ENCODE assay signal across 11 cellular contexts in the genomic region with DNA sequence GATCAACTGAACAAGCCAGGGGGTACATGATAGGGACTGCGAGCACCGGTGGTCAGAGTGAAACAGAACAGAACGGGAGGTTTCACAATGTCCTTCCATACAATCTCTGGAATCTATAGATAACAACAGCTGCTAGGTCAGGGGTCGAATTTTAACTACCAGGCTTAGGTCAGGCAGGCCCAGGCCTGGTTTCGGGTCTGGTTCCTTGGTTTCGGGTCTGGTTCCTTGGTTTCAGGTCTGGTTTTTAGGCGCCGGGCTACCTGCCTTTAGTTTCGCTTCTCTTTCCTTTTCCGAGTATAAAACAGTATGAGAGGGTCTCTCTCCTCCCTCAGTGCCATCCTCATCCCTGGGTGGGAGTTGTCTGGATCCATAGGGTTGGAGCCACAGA. TPM values are rescaled to one million over a fixed set of nuclear protein-coding genes. Genes with fewer than 3 reads are reported as not detected.
DNase-seq lines count a peak whose midpoint lies in the region; ATAC-seq, FAIRE-seq and TF ChIP-seq lines count a peak whose summit lies in the region.
"Not testable (repeated sequence)": the region's sequence is repeated elsewhere in the genome, so short reads cannot be mapped to it uniquely, and the experiment has no call there.
"Had no signal": no experiment of that assay in that cellular context is flagged by ENCODE, and none has a peak within 500 bp of the region (broad histone marks: within the 10 kb centered on the region; RNA-seq: fewer than 3 reads in every experiment).

No MANE protein-coding gene starts in this region.

- TF ChIP-seq CTCF in MM.1S (IDR thresholded peaks at IDR 0.05; ENCODE audit: low read length); Peyer's patch (IDR thresholded peaks at IDR 0.05); coronary artery (IDR thresholded peaks at IDR 0.05): not testable (repeated sequence)

- not testable (repeated sequence) for ATAC-seq in left lobe of liver

- H3K23ac ChIP-seq in trophoblast cell (ENCODE audit: low read length) = not testable (repeated sequence)

- peak overlapping the region; percentile 99 for H2BK5ac ChIP-seq in trophoblast cell (ENCODE audit: low read depth, low read length, poor library complexity)

- H3K4me2 ChIP-seq in BLaER1 = peak overlapping the region; percentile 71; the same call in 1 of the 2 replicates
- peak overlapping the region; percentile 74 for H3K4me2 ChIP-seq in MM.1S (ENCODE audit: low read depth, low read length)
- H3K4me2 ChIP-seq in trophoblast cell (ENCODE audit: low read length) = peak overlapping the region; percentile 55

- H4K8ac ChIP-seq in trophoblast cell (ENCODE audit: low read depth, low read length) = peak overlapping the region; percentile 93

- DNase-seq in GM19239 (ENCODE audit: insufficient read length, low spot score) = not testable (repeated sequence)
- DNase-seq in MM.1S = peak; percentile 68
- peak in 2 of 3 donors; percentile 25 to 46 for DNase-seq in Peyer's patch
- DNase-seq in coronary artery (ENCODE audit: low spot score) = peak; percentile 62
- DNase-seq in left lobe of liver (ENCODE audit: low spot score) = peak; percentile 31
- peak; percentile 46 to 78 for DNase-seq in trophoblast cell
- peak; percentile 19 for DNase-seq in ureter (ENCODE audit: low spot score)

- TF ChIP-seq POLR2A in Peyer's patch (IDR thresholded peaks at IDR 0.05) = not testable (repeated sequence)

- not testable (repeated sequence) for H3K79me2 ChIP-seq in MM.1S (ENCODE audit: low read length)
- peaks cover 31% of the 10 kb centered on the region for H3K79me2 ChIP-seq in trophoblast cell (ENCODE audit: control insufficient read depth, insufficient read depth, low read length, poor library complexity)

- peak overlapping the region; percentile 66 for H3K4ac ChIP-seq in trophoblast cell (ENCODE audit: low read depth, low read length)

- peak; percentile 54 for FAIRE-seq in GM19239 (lab: Jason Lieb, UNC)

- not testable (repeated sequence) for H3K9me3 ChIP-seq in BLaER1; MM.1S (replicated peaks; ENCODE audit: insufficient read depth, low read length); Peyer's patch; trophoblast cell (ENCODE audit: insufficient read depth, low read depth, low read length)

- WGBS in trophoblast cell (ENCODE audit: extremely low coverage, insufficient coverage, insufficient read length) = no CpG with 5 or more reads among the region's 10 CpGs

- not testable (repeated sequence) for H3K36me3 ChIP-seq in BLaER1; MM.1S (replicated peaks; ENCODE audit: insufficient read depth, low read length); Peyer's patch; trophoblast cell (ENCODE audit: control insufficient read depth in 1 of 2, insufficient read depth in 2 of 2, low read length in 2 of 2)

- not testable (repeated sequence) for H3K9me2 ChIP-seq in MM.1S (replicated peaks; ENCODE audit: insufficient read depth, low read length)

- peaks cover 79% of the 10 kb centered on the region for H3K4me1 ChIP-seq in BLaER1
- H3K4me1 ChIP-seq in MM.1S (ENCODE audit: low read length) = peaks cover 46% of the 10 kb centered on the region
- H3K4me1 ChIP-seq in Peyer's patch = peaks cover 0 to 27% (median 8%) of the 10 kb centered on the region in 4 donors
- H3K4me1 ChIP-seq in trophoblast cell (ENCODE audit: control insufficient read depth in 1 of 2, insufficient read depth in 2 of 2, low read length in 2 of 2) = peaks cover 57 to 61% of the 10 kb centered on the region in 2 experiments

- H2BK12ac ChIP-seq in trophoblast cell (ENCODE audit: low read length) = peak overlapping the region; percentile 68

- H3K9ac ChIP-seq in BLaER1; trophoblast cell (ENCODE audit: low read length): not testable (repeated sequence)
- H3K9ac ChIP-seq in MM.1S (ENCODE audit: low read length) = peak overlapping the region; percentile 69

- H4K91ac ChIP-seq in trophoblast cell (ENCODE audit: low read depth, low read length) = peak overlapping the region; percentile 100

- H2BK120ac ChIP-seq in trophoblast cell (ENCODE audit: insufficient read depth, low read length, poor library complexity) = peak overlapping the region; percentile 98

- not testable (repeated sequence) for H3K27me3 ChIP-seq in BLaER1; MM.1S (replicated peaks; ENCODE audit: insufficient read depth, low read length); Peyer's patch; trophoblast cell (ENCODE audit: insufficient read depth, low read length)

- not testable (repeated sequence) for H3K4me3 ChIP-seq in BLaER1; Peyer's patch; coronary artery; trophoblast cell (ENCODE audit: low read depth, low read length)
- H3K4me3 ChIP-seq in MM.1S (ENCODE audit: low read length) = peak overlapping the region; percentile 48

- H2AFZ ChIP-seq in MM.1S (ENCODE audit: low read length) = peak overlapping the region; percentile 37; the same call in 1 of the 2 replicates
- H2AFZ ChIP-seq in trophoblast cell (ENCODE audit: insufficient read depth, low read length, poor library complexity) = not testable (repeated sequence)

- peak overlapping the region; percentile 35 for H2AK5ac ChIP-seq in trophoblast cell (ENCODE audit: low read length)

- H4K20me1 ChIP-seq in BLaER1; MM.1S (ENCODE audit: insufficient read depth, low read length): not testable (repeated sequence)

- H3K14ac ChIP-seq in trophoblast cell (ENCODE audit: low read length) = peak overlapping the region; percentile 81

- peaks cover 50% of the 10 kb centered on the region for H3K79me1 ChIP-seq in trophoblast cell (ENCODE audit: low read length)

- H4K12ac ChIP-seq in trophoblast cell (ENCODE audit: low read depth, low read length) = not testable (repeated sequence)

- H3K27ac ChIP-seq in BLaER1, coronary artery: not testable (repeated sequence)
- peak overlapping the region; percentile 95 for H3K27ac ChIP-seq in MM.1S (ENCODE audit: low read length)
- H3K27ac ChIP-seq in Peyer's patch = peak overlapping the region in 3 of 4 donors; percentile 46 to 83 (median 55)
- H3K27ac ChIP-seq in trophoblast cell (ENCODE audit: low read depth, low read length) = peak overlapping the region; percentile 98

- peaks cover 40% of the 10 kb centered on the region for H3F3A ChIP-seq in MM.1S (ENCODE audit: insufficient read depth, low read length)

- peak overlapping the region; percentile 76 for H3K18ac ChIP-seq in trophoblast cell (ENCODE audit: low read length)

RNA-seq across cellular contexts. Expression of a gene that starts 0.7 kb away (rescaled TPM):
- total RNA-seq in Peyer's patch = 1 to 10 TPM in 3 of 4 donors, not detected in 1; 1.5 to 6.6 (median 2.3) TPM
- 0.25 TPM for total RNA-seq in left lobe of liver
- polyA plus RNA-seq in trophoblast cell (2013) = 45.7 and 47.8 TPM in 2 replicates
- 2.2 TPM for total RNA-seq in ureter
- total RNA-seq: A172, SK-MEL-5 had no signal
- polyA plus RNA-seq: CD4-positive, alpha-beta memory T cell had no signal

RNA-seq across cellular contexts. Expression of a gene that starts 36.6 kb away (rescaled TPM):
- total RNA-seq in Peyer's patch = 10 to 100 TPM in 3 of 4 donors, 1 to 10 TPM in 1; 3.2 to 33.8 (median 17.4) TPM
- 6.8 TPM for total RNA-seq in left lobe of liver
- 31.0 and 31.5 TPM in 2 replicates for polyA plus RNA-seq in trophoblast cell (2013)
- total RNA-seq in ureter = 71.5 TPM
- polyA plus RNA-seq: CD4-positive, alpha-beta memory T cell had no signal

RNA-seq across cellular contexts. Expression of a gene that starts 53.4 kb away (rescaled TPM):
- total RNA-seq in Peyer's patch (10 to 100 TPM in 3 of 4 donors, 1 to 10 TPM in 1; 6.6 to 42.7 (median 33.5) TPM), left lobe of liver (6.0 TPM), ureter (20.2 TPM)
- 4.4 and 4.6 TPM in 2 replicates for polyA plus RNA-seq in trophoblast cell (2013)
- total RNA-seq: A172; CD4-positive, alpha-beta memory T cell had no signal
- polyA plus RNA-seq: CD4-positive, alpha-beta memory T cell had no signal
